ENCODE assay signal across 9 cellular contexts in genomic region chr6:144377586-144377985, GRCh38.
DNase-seq lines count a peak whose midpoint lies in the region; ATAC-seq and TF ChIP-seq lines count a peak whose summit lies in the region.
"Had no signal": no experiment of that assay in that cellular context is flagged by ENCODE, and none has a peak within 500 bp of the region (broad histone marks: within the 10 kb centered on the region; RNA-seq: fewer than 3 reads in every experiment).

No MANE protein-coding gene starts in this region.

- 27 to 43% methylated on average over 2 of the region's 2 CpGs for WGBS in esophagus, 2 donors

- H3K4me3 ChIP-seq in Panc1 (ENCODE audit: low read depth in 2 of 2, low read length in 2 of 2), result no peak overlapping the region
- no peak overlapping the region for H3K4me3 ChIP-seq in esophagus (ENCODE audit: low read depth in 1 of 2, low read length in 2 of 2)
- H3K4me3 ChIP-seq in osteoblast (ENCODE audit: insufficient read depth, low read length), result peak overlapping the region; percentile 53

- H3K27ac ChIP-seq in Panc1 (ENCODE audit: low read length) (no peak overlapping the region; the same call in 1 of the 2 replicates), esophagus (ENCODE audit: low read depth in 2 of 2, low read length in 1 of 2) (peak overlapping the region; percentile 17 to 23), osteoblast (ENCODE audit: low read depth, low read length) (peak overlapping the region; percentile 74)

- no peak for TF ChIP-seq CTCF in Panc1 (IDR thresholded peaks at IDR 0.05)
- TF ChIP-seq CTCF in osteoblast (IDR thresholded peaks at IDR 0.05; ENCODE audit: extremely low read depth, low read depth, low read length), result no peak

- no peaks in the 10 kb centered on the region for H3K27me3 ChIP-seq in Panc1 (ENCODE audit: control insufficient read depth, insufficient read depth, low read length)
- H3K27me3 ChIP-seq in esophagus (ENCODE audit: control insufficient read depth in 1 of 2, insufficient read depth in 2 of 2, low read length in 2 of 2), result no peaks in the 10 kb centered on the region
- H3K27me3 ChIP-seq in osteoblast (ENCODE audit: insufficient read depth, low read length), result no peaks in the 10 kb centered on the region

- H3K9me3 ChIP-seq in Panc1 (ENCODE audit: control insufficient read depth, insufficient read depth, low read depth, low read length) (no peaks in the 10 kb centered on the region), esophagus (ENCODE audit: control insufficient read depth in 2 of 2, insufficient read depth in 1 of 2, low read depth in 1 of 2, low read length in 1 of 2) (no peaks in the 10 kb centered on the region), osteoblast (ENCODE audit: low read depth, low read length) (peaks cover 2% of the 10 kb centered on the region)

- DNase-seq in AG20443 (ENCODE audit: low spot score), result peak; percentile 80
- DNase-seq in Panc1 (ENCODE audit: low read depth, low spot score), result no peak
- peak; percentile 74 for DNase-seq in osteoblast (ENCODE audit: insufficient read length, low spot score, missing footprints)
- no peak for DNase-seq in NCI-H524 (lab: John Stamatoyannopoulos, UW)
- DNase-seq in T1000 (lab: John Stamatoyannopoulos, UW), result no peak
- DNase-seq in NAMALWA (ENCODE audit: low spot score), result no peak
- DNase-seq: NCI-H82 had no signal

- peaks cover 75% of the 10 kb centered on the region for H3K79me2 ChIP-seq in osteoblast (ENCODE audit: insufficient read depth, low read length)

- peak; percentile 45; the same call in 1 of the 2 replicates for ATAC-seq in Panc1
- no peak for ATAC-seq in HG02610 (IDR thresholded peaks at IDR 0.05; ENCODE audit: unreplicated experiment)

- POLR2A ChIA-PET in Panc1 (lab: Charles Lee), result no interaction called here

- peak overlapping the region; percentile 78 for H3K4me2 ChIP-seq in osteoblast (ENCODE audit: insufficient read depth, low read length)

- peak overlapping the region; percentile 27 for H2AFZ ChIP-seq in osteoblast (ENCODE audit: low read length)

- in situ Hi-C loops in Panc1 (cut with HindIII; ENCODE audit: low pct_unique_long_range_greater_than_20kb, low sequenced_read_pairs), result no loop called here

- H3K4me1 ChIP-seq in Panc1 (ENCODE audit: control insufficient read depth, insufficient read depth, low read length) (no peaks in the 10 kb centered on the region; the same call in 1 of the 2 replicates), esophagus (ENCODE audit: control insufficient read depth in 2 of 2, insufficient read depth in 2 of 2, low read length in 1 of 2) (peaks cover 0 to 2% of the 10 kb centered on the region in 2 donors), osteoblast (ENCODE audit: insufficient read depth, low read length) (peaks cover 21% of the 10 kb centered on the region)

- CTCF ChIA-PET in Panc1 (lab: Charles Lee), result no interaction called here

- intact Hi-C loops in Panc1 (cut with micrococcal nuclease; ENCODE audit: unreplicated experiment), result no loop called here

- H3K36me3 ChIP-seq in Panc1 (ENCODE audit: control insufficient read depth, insufficient read depth, low read length) (no peaks in the 10 kb centered on the region), esophagus (ENCODE audit: control insufficient read depth in 2 of 2, insufficient read depth in 2 of 2, low read length in 1 of 2) (no peaks in the 10 kb centered on the region), osteoblast (ENCODE audit: insufficient read depth, low read length) (no peaks in the 10 kb centered on the region)

- H4K20me1 ChIP-seq in osteoblast (ENCODE audit: insufficient read depth, low read length), result peaks cover 13% of the 10 kb centered on the region

- BruUV-seq in Panc1 (replicated peaks; lab: Mats Ljungman, UMichigan), result no TSS peak

Comparison
In these comparisons a context has a peak if more than half of its experiments do, and no peak if none do; other contexts are left out.
1. DNase-seq: peak in AG20443 (single experiment) and osteoblast (single experiment); none in Panc1 (single experiment), NCI-H524 (0 of 2), T1000 (single experiment) and NAMALWA (single experiment).